In the genomic region with DNA sequence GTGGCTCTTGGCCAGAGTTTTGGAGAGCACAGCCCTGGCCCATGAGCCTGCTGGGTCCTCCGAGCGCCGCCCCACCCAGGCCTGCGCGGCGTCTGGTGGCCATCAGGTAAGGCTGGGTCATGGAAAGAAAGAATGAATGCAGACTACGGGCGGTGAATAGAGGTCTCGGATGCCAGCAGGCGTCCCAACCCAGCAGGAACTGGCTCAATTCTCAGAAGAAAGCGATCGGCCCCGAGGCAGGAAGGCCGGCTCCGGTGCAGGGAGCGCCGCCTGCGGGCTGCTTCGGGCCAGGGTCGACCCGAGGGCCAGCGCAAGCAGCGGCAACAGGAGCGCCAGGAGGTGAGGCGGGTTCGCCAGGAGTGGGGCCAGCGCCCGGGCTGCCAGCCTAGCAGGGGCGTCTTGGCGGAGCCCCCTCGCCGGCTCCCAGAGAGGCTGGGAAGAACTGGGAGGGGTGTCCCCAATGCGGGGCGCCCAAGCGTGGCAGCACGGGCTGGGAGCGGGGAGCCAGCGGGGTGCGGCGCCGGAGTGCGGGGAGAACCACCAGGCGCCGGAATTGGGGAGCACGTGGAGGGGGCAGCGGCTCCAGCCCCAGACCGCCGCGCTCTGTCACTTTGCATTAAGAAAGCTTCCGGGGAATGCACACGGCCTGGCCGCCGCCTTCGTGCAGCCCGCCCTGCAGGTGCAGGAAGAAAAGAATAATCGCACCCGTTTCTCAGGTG, we compare ENCODE assay signal across 8 cellular contexts. TPM values are rescaled to one million over a fixed set of nuclear protein-coding genes. Genes with fewer than 3 reads are reported as not detected.
DNase-seq lines count a peak whose midpoint lies in the region; ATAC-seq, FAIRE-seq and TF ChIP-seq lines count a peak whose summit lies in the region.
"Had no signal": no experiment of that assay in that cellular context is flagged by ENCODE, and none has a peak within 500 bp of the region (broad histone marks: within the 10 kb centered on the region; RNA-seq: fewer than 3 reads in every experiment).

No MANE protein-coding gene starts in this region.

- intact Hi-C loops in breast epithelium (cut with DNase I; ENCODE audit: low total_unique reads) (no loop called here), mucosa of descending colon (cut with DNase I, micrococcal nuclease) (no loop called here)

- FAIRE-seq in RCC 7860 (lab: Jason Lieb, UNC): no peak

- peak; percentile 34 for DNase-seq in GM10266 (ENCODE audit: extremely low spot score)
- peak; percentile 12 to 38 for DNase-seq in NCI-H1930 (lab: John Stamatoyannopoulos, UW)
- peak in 1 of 2 donors; percentile 55 for DNase-seq in breast epithelium (ENCODE audit: low spot score in 2 of 2)
- peak; percentile 63 to 78 (median 72) for DNase-seq in mucosa of descending colon
- DNase-seq in RCC 7860 (ENCODE audit: low spot score): no peak

- H3K9me3 ChIP-seq in breast epithelium: peaks cover 8 to 9% of the 10 kb centered on the region in 2 donors
- peaks cover 12% of the 10 kb centered on the region for H3K9me3 ChIP-seq in mucosa of descending colon

- no peaks in the 10 kb centered on the region for H3K27me3 ChIP-seq in breast epithelium

- TF ChIP-seq CTCF in GM10266 (IDR thresholded peaks at IDR 0.05; ENCODE audit: control insufficient read depth, insufficient read depth, low read depth, missing control alignments): no peak
- no peak for TF ChIP-seq CTCF in breast epithelium (IDR thresholded peaks at IDR 0.05)
- no peak for TF ChIP-seq CTCF in mucosa of descending colon (IDR thresholded peaks at IDR 0.05)

- peak overlapping the region; percentile 25 to 68 (median 52) for H3K4me3 ChIP-seq in breast epithelium
- peak overlapping the region; percentile 50 for H3K4me3 ChIP-seq in mucosa of descending colon

- ATAC-seq in mucosa of descending colon: peak; percentile 82
- ATAC-seq in HG03460 (IDR thresholded peaks at IDR 0.05; ENCODE audit: unreplicated experiment): no peak
- ATAC-seq in GM21737 (IDR thresholded peaks at IDR 0.05; ENCODE audit: unreplicated experiment): no peak

- H3K36me3 ChIP-seq in breast epithelium: no peaks in the 10 kb centered on the region
- H3K36me3 ChIP-seq in mucosa of descending colon (ENCODE audit: low read depth): no peaks in the 10 kb centered on the region

- H3K4me1 ChIP-seq in breast epithelium: peaks cover 0 to 5% of the 10 kb centered on the region in 2 donors
- peaks cover 15% of the 10 kb centered on the region for H3K4me1 ChIP-seq in mucosa of descending colon (ENCODE audit: low read depth)

- H3K27ac ChIP-seq in breast epithelium: peak overlapping the region; percentile 23 to 72

- no peak for TF ChIP-seq POLR2A in breast epithelium (IDR thresholded peaks at IDR 0.05)

RNA-seq across cellular contexts. Expression of a gene that starts 7.1 kb away (rescaled TPM):
- total RNA-seq in breast epithelium (10 to 100 TPM in 2 of 3 donors, under 1 TPM in 1; under 0.01 to 40.3 (median 28.8) TPM), mucosa of descending colon (100 to 1,000 TPM in 2 of 3 donors, 10 to 100 TPM in 1; 73.4 to 147 (median 122) TPM)
- total RNA-seq: SK-MEL-5 had no signal
